In the genomic region with DNA sequence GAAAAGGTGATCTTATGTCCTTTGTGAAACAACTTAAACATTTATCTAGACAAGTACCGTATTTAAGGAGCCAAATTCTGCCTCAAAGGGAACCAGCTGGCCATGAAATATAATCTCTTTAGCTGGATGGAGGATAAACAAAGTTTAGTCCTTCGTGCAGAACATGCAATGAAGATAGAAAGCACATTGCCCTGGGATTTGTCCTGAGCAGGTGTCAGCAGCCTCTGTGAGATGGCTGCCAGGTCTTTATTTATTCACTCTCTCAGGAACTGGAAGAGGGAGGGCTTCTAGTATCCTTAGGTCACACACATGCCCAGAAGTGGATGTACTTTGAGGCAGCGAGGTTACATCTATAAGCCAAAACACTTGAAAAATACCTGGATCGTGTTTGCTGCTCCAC, we compare ENCODE assay signal across 17 cellular contexts. TPM values are rescaled to one million over a fixed set of nuclear protein-coding genes. Genes with fewer than 3 reads are reported as not detected.
DNase-seq lines count a peak whose midpoint lies in the region; ATAC-seq, FAIRE-seq and TF ChIP-seq lines count a peak whose summit lies in the region.
"Had no signal": no experiment of that assay in that cellular context is flagged by ENCODE, and none has a peak within 500 bp of the region (broad histone marks: within the 10 kb centered on the region; RNA-seq: fewer than 3 reads in every experiment).

No MANE protein-coding gene starts in this region.

- no peak for TF ChIP-seq CTCF in HepG2 (CRISPR knock-in tag; IDR thresholded peaks at IDR 0.05)

- no peak overlapping the region for H3K4me2 ChIP-seq in HepG2 (ENCODE audit: low read depth, low read length)

- H3K4me1 Mint-ChIP-seq in T-helper 2 cell treated with Interferon-gamma antibody and Interleukin-4, amounts not matched to agents 5 μg/mL and 100 μg/mL, for 36 hours (ENCODE audit: low read depth): no peaks in the 10 kb centered on the region

- no peaks in the 10 kb centered on the region for H3K27me3 ChIP-seq in HepG2 (ENCODE audit: control insufficient read depth in 1 of 2, insufficient read depth in 2 of 2, low read length in 2 of 2)
- H3K27me3 ChIP-seq: colonic mucosa had no signal

- H3K9me3 ChIP-seq in HepG2 (ENCODE audit: low read length): 0 out of 2 replicates have a peak, but pooled peaks cover 9% of the 10 kb centered on the region
- H3K9me3 ChIP-seq: colonic mucosa had no signal

- TF ChIP-seq POLR2A in HepG2 (IDR thresholded peaks at IDR 0.05; ENCODE audit: insufficient read depth in 1 of 2, low read depth in 2 of 2, low read length in 2 of 2): no peak

- no peak overlapping the region for H3K9ac ChIP-seq in HepG2 (ENCODE audit: insufficient read depth, low read depth, low read length)

- 67% methylated on average over 4 of the region's 4 CpGs for WGBS in HepG2 (ENCODE audit: low lambda C conversion rate)

- TF ChIP-seq EP300 in HepG2 (IDR thresholded peaks at IDR 0.05; ENCODE audit: low read depth in 2 of 2, low read length in 2 of 2) (no peak), HepG2 (CRISPR knock-in tag; IDR thresholded peaks at IDR 0.05; ENCODE audit: borderline replicate concordance) (no peak)

- no peaks in the 10 kb centered on the region for H3K36me3 Mint-ChIP-seq in T-helper 2 cell treated with Interferon-gamma antibody and Interleukin-4, amounts not matched to agents 5 μg/mL and 100 μg/mL, for 36 hours (ENCODE audit: low read depth)

- H3K27ac ChIP-seq in HepG2 (ENCODE audit: extremely low read length, insufficient read depth, low read length): no peak overlapping the region
- H3K27ac ChIP-seq: colonic mucosa had no signal

- in situ Hi-C loops in HepG2 (cut with HindIII; ENCODE audit: extremely low pct_ligation_motif_present, low pct_unique_long_range_greater_than_20kb): loop anchor here (25.0 kb wide), 1 partner anchor 585 kb away; no protein-coding TSS in a partner anchor

- CTCF ChIA-PET in HepG2 (lab: Yijun Ruan, JAX; ENCODE audit: low intra/inter-chr PET ratio, low total read pairs): no interaction called here

- no peak for FAIRE-seq in HepG2 (lab: Jason Lieb, UNC)

- peak overlapping the region; percentile 47 for H2AFZ ChIP-seq in HepG2 (ENCODE audit: low read length)

- peaks cover 7% of the 10 kb centered on the region for H3K27me3 Mint-ChIP-seq in T-helper 2 cell treated with Interferon-gamma antibody and Interleukin-4, amounts not matched to agents 5 μg/mL and 100 μg/mL, for 36 hours (ENCODE audit: low read depth)

- BruUV-seq in HepG2 (replicated peaks; lab: Mats Ljungman, UMichigan): no TSS peak

- H3K79me2 ChIP-seq in HepG2 (ENCODE audit: insufficient read depth, low read length): no peaks in the 10 kb centered on the region

- H3K4me3 Mint-ChIP-seq in T-helper 2 cell treated with Interferon-gamma antibody and Interleukin-4, amounts not matched to agents 5 μg/mL and 100 μg/mL, for 36 hours: no peak overlapping the region

- no peak overlapping the region for H3K4me3 ChIP-seq in HepG2 (replicated peaks in 1 of 3; ENCODE audit: insufficient read depth in 1 of 3, low read depth in 2 of 3, low read length in 3 of 3)
- H3K4me3 ChIP-seq: colonic mucosa had no signal

- no peaks in the 10 kb centered on the region for H3K36me3 ChIP-seq in HepG2 (replicated peaks in 1 of 2; ENCODE audit: control insufficient read depth in 1 of 2, insufficient read depth in 2 of 2, low read length in 2 of 2)
- H3K36me3 ChIP-seq: colonic mucosa had no signal

- no peak for ATAC-seq in HepG2

- intact Hi-C loops in HepG2 (cut with micrococcal nuclease; ENCODE audit: unreplicated experiment): loop anchor here (5.0 kb wide), 1 partner anchor 60 kb away; no protein-coding TSS in a partner anchor

- peak; percentile 49 for DNase-seq in DMS153 treated with DMSO at 0.1 percent for 48 hours (lab: John Stamatoyannopoulos, UW; ENCODE audit: unreplicated experiment)
- peak; percentile 93 for DNase-seq in NCI-H2029 (lab: John Stamatoyannopoulos, UW)
- peak; percentile 80 for DNase-seq in NCI-H82 treated with DMSO at 0.1 percent for 48 hours (lab: John Stamatoyannopoulos, UW; ENCODE audit: unreplicated experiment)
- no peak for DNase-seq in HepG2 (ENCODE audit: low spot score)
- DNase-seq in amygdala (lab: John Stamatoyannopoulos, UW): no peak
- no peak for DNase-seq in occipital lobe (lab: John Stamatoyannopoulos, UW)
- DNase-seq in dedifferentiated amniotic fluid mesenchymal stem cell (ENCODE audit: extremely low spot score): no peak
- no peak for DNase-seq in T-helper 2 cell treated with Interferon-gamma antibody and Interleukin-4, amounts not matched to agents 5 μg/mL and 100 μg/mL, for 36 hours (ENCODE audit: low spot score)
- DNase-seq: activated T-cell treated with anti-CD3 and anti-CD28 coated beads for 4 hours; colonic mucosa; H7; midbrain; retina; stimulated activated CD4-positive, alpha-beta T cell treated with anti-CD3 and anti-CD28 coated beads, Interleukin-4, amount 100 ng/mL, for 4 hours; stimulated activated naive CD4-positive, alpha-beta T cell had no signal

- TF ChIP-seq RAD21 in HepG2 (CRISPR knock-in tag; IDR thresholded peaks at IDR 0.05): no peak

- POLR2A ChIA-PET in HepG2 (lab: Yijun Ruan, JAX): no interaction called here

- no peak overlapping the region for H3K27ac Mint-ChIP-seq in T-helper 2 cell treated with Interferon-gamma antibody and Interleukin-4, amounts not matched to agents 5 μg/mL and 100 μg/mL, for 36 hours

- no peaks in the 10 kb centered on the region for H4K20me1 ChIP-seq in HepG2 (ENCODE audit: insufficient read depth, low read length)

- H3K4me1 ChIP-seq in HepG2 (ENCODE audit: insufficient read depth, low read length): peaks cover 33% of the 10 kb centered on the region
- H3K4me1 ChIP-seq: colonic mucosa had no signal

- H3K9me3 Mint-ChIP-seq in T-helper 2 cell treated with Interferon-gamma antibody and Interleukin-4, amounts not matched to agents 5 μg/mL and 100 μg/mL, for 36 hours: no peaks in the 10 kb centered on the region

TF ChIP-seq in HepG2, 621 proteins besides CTCF, POLR2A, EP300 and RAD21 (continues in another document):
- TF ChIP-seq ZBTB1 (CRISPR knock-in tag; IDR thresholded peaks at IDR 0.05; ENCODE audit: borderline replicate concordance) (no peak), THAP11 (CRISPR knock-in tag; IDR thresholded peaks at IDR 0.05) (no peak), AGO2 (optimal IDR thresholded peaks at IDR 0.05; ENCODE audit: low read depth, low read length) (no peak), JUND (CRISPR knock-in tag; IDR thresholded peaks at IDR 0.05) (no peak), ZNF256 (CRISPR knock-in tag; conservative IDR thresholded peaks at IDR 0.05) (no peak), ZNF572 (CRISPR knock-in tag; IDR thresholded peaks at IDR 0.05) (no peak)

RNA-seq across cellular contexts. Expression of gene CASD1, which starts 57.4 kb away (rescaled TPM):
- total RNA-seq in HepG2 (2016; rRNA removed; fragmentation: Illumina TruSeq; extraction: Trizol) (21.4 and 22.9 TPM in 2 replicates), occipital lobe (93.4 TPM)
- total RNA-seq in HepG2 (2016; cell fraction: cytosol; rRNA removed; fragmentation: Illumina TruSeq; extraction: Trizol; ENCODE audit: low read depth): 5.9 and 7.0 TPM in 2 replicates
- 20.4 and 23.2 TPM in 2 replicates for total RNA-seq in HepG2 (2016; cell fraction: insoluble cytoplasmic fraction; rRNA removed; fragmentation: Illumina TruSeq; extraction: Trizol)
- total RNA-seq in HepG2 (2016; cell fraction: membrane; rRNA removed; fragmentation: Illumina TruSeq; extraction: Trizol): 19.4 and 21.4 TPM in 2 replicates
- total RNA-seq in HepG2 (2016; cell fraction: nucleus; rRNA removed; fragmentation: Illumina TruSeq; extraction: Trizol): 39.3 and 40.4 TPM in 2 replicates
- 23.4 and 32.6 TPM in 2 replicates for polyA plus RNA-seq in HepG2 (2011; rRNA removed)
- polyA plus RNA-seq in HepG2 (2011; cell fraction: cytosol; rRNA removed): 8.4 and 15.0 TPM in 2 replicates
- polyA plus RNA-seq in HepG2 (2011; cell fraction: nucleus; rRNA removed): 19.1 and 24.4 TPM in 2 replicates
- polyA plus RNA-seq in HepG2 (2012): 19.1 and 25.0 TPM in 2 replicates
- polyA plus RNA-seq in HepG2 (2016; cell fraction: cytosol; fragmentation: Illumina TruSeq; extraction: Trizol; ENCODE audit: low read depth): 5.4 and 5.6 TPM in 2 replicates
- polyA plus RNA-seq in HepG2 (2016; cell fraction: insoluble cytoplasmic fraction; fragmentation: Illumina TruSeq; extraction: Trizol; ENCODE audit: low read depth): 17.4 and 18.3 TPM in 2 replicates
- polyA plus RNA-seq in HepG2 (2016; cell fraction: membrane; fragmentation: Illumina TruSeq; extraction: Trizol; ENCODE audit: low read depth): 10.1 and 12.8 TPM in 2 replicates
- 47.6 and 48.1 TPM in 2 replicates for polyA plus RNA-seq in HepG2 (2016; cell fraction: nucleus; fragmentation: Illumina TruSeq; extraction: Trizol; ENCODE audit: insufficient read depth, low read depth)
- polyA minus RNA-seq in HepG2 (2011; rRNA and poly(A)+ RNA removed; ENCODE audit: low replicate concordance): 2.8 and 71.7 TPM in 2 replicates
- 24.5 and 24.8 TPM in 2 replicates for polyA minus RNA-seq in HepG2 (2011; cell fraction: cytosol; rRNA and poly(A)+ RNA removed)
- 89.6 and 113 TPM in 2 replicates for polyA minus RNA-seq in HepG2 (2011; cell fraction: nucleus; rRNA and poly(A)+ RNA removed)

RNA-seq across cellular contexts. Expression of gene COL1A2, which starts 57.6 kb away (rescaled TPM):
- total RNA-seq in HepG2 (2016; rRNA removed; fragmentation: Illumina TruSeq; extraction: Trizol) (not detected in 2 replicates), occipital lobe (124 TPM)
- not detected in 2 replicates for total RNA-seq in HepG2 (2016; cell fraction: cytosol; rRNA removed; fragmentation: Illumina TruSeq; extraction: Trizol; ENCODE audit: low read depth)
- not detected in 2 replicates for total RNA-seq in HepG2 (2016; cell fraction: insoluble cytoplasmic fraction; rRNA removed; fragmentation: Illumina TruSeq; extraction: Trizol)
- total RNA-seq in HepG2 (2016; cell fraction: membrane; rRNA removed; fragmentation: Illumina TruSeq; extraction: Trizol): not detected in 2 replicates
- total RNA-seq in HepG2 (2016; cell fraction: nucleus; rRNA removed; fragmentation: Illumina TruSeq; extraction: Trizol): not detected in 2 replicates
- not detected in 2 replicates for polyA plus RNA-seq in HepG2 (2011; rRNA removed)
- not detected in 2 replicates for polyA plus RNA-seq in HepG2 (2011; cell fraction: cytosol; rRNA removed)
- not detected in 2 replicates for polyA plus RNA-seq in HepG2 (2011; cell fraction: nucleus; rRNA removed)
- not detected in 2 replicates for polyA plus RNA-seq in HepG2 (2012)
- not detected in 2 replicates for polyA plus RNA-seq in HepG2 (2016; cell fraction: cytosol; fragmentation: Illumina TruSeq; extraction: Trizol; ENCODE audit: low read depth)
- not detected in 2 replicates for polyA plus RNA-seq in HepG2 (2016; cell fraction: insoluble cytoplasmic fraction; fragmentation: Illumina TruSeq; extraction: Trizol; ENCODE audit: low read depth)
- not detected in 2 replicates for polyA plus RNA-seq in HepG2 (2016; cell fraction: membrane; fragmentation: Illumina TruSeq; extraction: Trizol; ENCODE audit: low read depth)
- not detected in 2 replicates for polyA plus RNA-seq in HepG2 (2016; cell fraction: nucleus; fragmentation: Illumina TruSeq; extraction: Trizol; ENCODE audit: insufficient read depth, low read depth)
- 0.07 TPM in 1 of 2 replicates, not detected in the other for polyA minus RNA-seq in HepG2 (2011; rRNA and poly(A)+ RNA removed; ENCODE audit: low replicate concordance)
- not detected in 2 replicates for polyA minus RNA-seq in HepG2 (2011; cell fraction: cytosol; rRNA and poly(A)+ RNA removed)
- polyA minus RNA-seq in HepG2 (2011; cell fraction: nucleus; rRNA and poly(A)+ RNA removed): not detected in 2 replicates
- total RNA-seq: HT-29, NCI-H460 had no signal

Comparison
In these comparisons a context has a peak if more than half of its experiments do, and no peak if none do; other contexts are left out.
1. DNase-seq: peak in DMS153 treated with DMSO at 0.1 percent for 48 hours (single experiment), NCI-H2029 (single experiment) and NCI-H82 treated with DMSO at 0.1 percent for 48 hours (single experiment); none in HepG2 (single experiment), amygdala (0 of 56), occipital lobe (single experiment), dedifferentiated amniotic fluid mesenchymal stem cell (single experiment) and T-helper 2 cell treated with Interferon-gamma antibody and Interleukin-4, amounts not matched to agents 5 μg/mL and 100 μg/mL, for 36 hours (single experiment).
2. RNA of gene COL1A2, which starts 57.6 kb away (total RNA-seq): 124 TPM in occipital lobe (single experiment); not detected in HepG2; every median in the first group is over 100 times any median in the second.